In genomic region chr18:78692105-78692504, GRCh38 we compare ENCODE assay signal across 25 cellular contexts.
"Had no signal": no experiment of that assay in that cellular context is flagged by ENCODE, and none has a peak within 500 bp of the region (broad histone marks: within the 10 kb centered on the region; RNA-seq: fewer than 3 reads in every experiment).

No MANE protein-coding gene starts in this region.

- H3K4me1 Mint-ChIP-seq: activated naive CD4-positive, alpha-beta T cell treated with anti-CD3 and anti-CD28 coated beads, Interleukin-2, amount 50 U/mL, for 24 hours had no signal

- H3K36me3 Mint-ChIP-seq: activated naive CD4-positive, alpha-beta T cell treated with anti-CD3 and anti-CD28 coated beads, Interleukin-2, amount 50 U/mL, for 24 hours; natural killer cell treated with Interleukin-12 subunit alpha and Interleukin-12 subunit beta and Interleukin-15 and Interleukin-18, amount 100 ng/mL, for 72 hours had no signal

- H3K9me3 Mint-ChIP-seq: activated naive CD4-positive, alpha-beta T cell treated with anti-CD3 and anti-CD28 coated beads, Interleukin-2, amount 50 U/mL, for 24 hours; natural killer cell treated with Interleukin-12 subunit alpha and Interleukin-12 subunit beta and Interleukin-15 and Interleukin-18, amount 100 ng/mL, for 72 hours; T-helper 1 cell treated with Interleukin-12 subunit alpha and Interleukin-12 subunit beta and Interleukin-4 antibody, amounts not matched to agents 30 μg/mL and 1 μg/mL, for 36 hours had no signal

- ATAC-seq: body of pancreas; heart right ventricle; left lung; lower lobe of right lung; natural killer cell treated with Interleukin-12 subunit alpha and Interleukin-12 subunit beta and Interleukin-15 and Interleukin-18, amount 100 ng/mL, for 72 hours; right cardiac atrium had no signal

- H3K4me3 Mint-ChIP-seq: activated naive CD4-positive, alpha-beta T cell treated with anti-CD3 and anti-CD28 coated beads, Interleukin-2, amount 50 U/mL, for 24 hours; natural killer cell treated with Interleukin-12 subunit alpha and Interleukin-12 subunit beta and Interleukin-15 and Interleukin-18, amount 100 ng/mL, for 72 hours; T-helper 1 cell treated with Interleukin-12 subunit alpha and Interleukin-12 subunit beta and Interleukin-4 antibody, amounts not matched to agents 30 μg/mL and 1 μg/mL, for 36 hours had no signal

- DNase-seq: activated CD4-positive, alpha-beta T cell treated with anti-CD3 and anti-CD28 coated beads for 1 hour; activated CD8-positive, alpha-beta memory T cell treated with anti-CD3 and anti-CD28 coated beads for 24 hours; activated gamma-delta T cell treated with Interleukin-2 at 50 U/mL for 16 hours; adrenal gland; aorta; body of pancreas; dermis blood vessel endothelial cell; effector CD4-positive, alpha-beta T cell; esophagus squamous epithelium; foreskin melanocyte; heart right ventricle; kidney glomerular epithelial cell; left lung; lower lobe of right lung; mesenchymal stem cell; posterior cingulate gyrus; right cardiac atrium; spleen; stimulated activated naive CD4-positive, alpha-beta T cell treated with Interleukin-2 at 50 U/mL for 16 hours; T1000; testis; transverse colon had no signal

- H3K27ac Mint-ChIP-seq: activated naive CD4-positive, alpha-beta T cell treated with anti-CD3 and anti-CD28 coated beads, Interleukin-2, amount 50 U/mL, for 24 hours; natural killer cell treated with Interleukin-12 subunit alpha and Interleukin-12 subunit beta and Interleukin-15 and Interleukin-18, amount 100 ng/mL, for 72 hours; T-helper 1 cell treated with Interleukin-12 subunit alpha and Interleukin-12 subunit beta and Interleukin-4 antibody, amounts not matched to agents 30 μg/mL and 1 μg/mL, for 36 hours had no signal
